13 cellular contexts compared by ENCODE assay signal in the genomic region with DNA sequence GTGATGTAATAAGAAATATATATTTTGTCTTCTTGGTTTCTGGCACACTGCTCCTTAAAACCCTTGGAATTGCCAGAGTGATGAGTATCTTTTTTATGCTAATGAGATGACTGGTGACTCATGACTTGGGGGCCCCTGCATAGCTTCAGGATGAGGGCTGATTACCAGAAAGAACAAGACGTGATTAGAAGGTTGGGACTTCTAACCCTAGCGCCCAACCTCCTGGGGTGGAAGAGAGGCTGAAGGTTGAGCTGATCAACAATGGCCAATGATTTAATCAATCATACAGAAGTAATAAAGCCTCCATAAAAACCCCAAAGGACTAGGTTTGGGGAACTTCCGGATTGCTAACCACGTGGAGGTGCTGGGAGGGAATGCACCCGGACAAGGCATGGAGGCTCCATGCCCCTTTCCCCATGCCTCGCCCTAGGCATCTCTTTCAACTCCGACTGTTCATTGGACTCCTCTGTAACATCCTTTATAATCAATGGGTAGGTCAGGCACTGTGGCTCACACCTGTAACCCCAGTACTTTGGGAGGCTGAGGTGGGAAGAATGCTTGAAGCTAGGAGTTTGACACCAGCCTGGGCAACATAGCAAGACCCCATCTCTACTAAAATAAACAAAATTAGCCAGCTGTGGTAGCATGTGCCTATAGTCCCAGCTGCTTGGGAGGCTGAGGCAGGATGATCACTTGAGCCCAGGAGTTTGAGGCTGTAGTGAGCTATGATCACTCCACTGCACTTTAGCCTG.
A peak's percentile ranks its signal among the peaks of the same experiment; 100 is the strongest.
DNase-seq lines count a peak whose midpoint lies in the region; ATAC-seq, FAIRE-seq and TF ChIP-seq lines count a peak whose summit lies in the region.
"Had no signal": no experiment of that assay in that cellular context is flagged by ENCODE, and none has a peak within 500 bp of the region (broad histone marks: within the 10 kb centered on the region; RNA-seq: fewer than 3 reads in every experiment).

No MANE protein-coding gene starts in this region.

- H3K4me3 ChIP-seq in BLaER1 treated with 17β-estradiol and CSF1 and Interleukin-3, amounts not matched to agents 10 nM and 100 nM = no peak overlapping the region
- H3K4me3 ChIP-seq in cardiac fibroblast (replicated peaks in 1 of 2; ENCODE audit: low read depth in 2 of 2, low read length in 2 of 2) = no peak overlapping the region
- H3K4me3 ChIP-seq: upper lobe of left lung had no signal

- peaks cover 27 to 94% (median 82%) of the 10 kb centered on the region in 10 experiments for H3K4me1 ChIP-seq in BLaER1 treated with 17β-estradiol and CSF1 and Interleukin-3, amounts not matched to agents 10 nM and 100 nM
- H3K4me1 ChIP-seq: upper lobe of left lung had no signal

- DNase-seq in M059J (ENCODE audit: low read depth) (peak; percentile 83), cardiac fibroblast (ENCODE audit: low read depth in 2 of 2) (peak; percentile 60 to 79), kidney tubule cell (ENCODE audit: low spot score) (peak; percentile 73), HEK293T (ENCODE audit: extremely low spot score) (no peak), OCI-M2 (lab: John Stamatoyannopoulos, UW; ENCODE audit: unreplicated experiment) (no peak), D721Med (ENCODE audit: insufficient read length, low spot score) (no peak)
- DNase-seq: CD4-positive, alpha-beta T cell; NCI-H510A; upper lobe of left lung had no signal

- FAIRE-seq in D721Med (lab: Jason Lieb, UNC) = no peak

- POLR2A ChIA-PET in HEK293T (lab: Yijun Ruan, JAX) = interaction anchor here (5.3 kb wide), 1 partner anchor 114 kb away, joined by 29 read pairs; a partner anchor contains a TSS

- ATAC-seq in GM21381 (IDR thresholded peaks at IDR 0.05; ENCODE audit: unreplicated experiment) = no peak
- ATAC-seq: activated CD4-positive, CD25-positive, alpha-beta regulatory T cell treated with anti-CD3 and anti-CD28 coated beads, Interleukin-2, amount 50 U/mL, for 24 hours; sciatic nerve had no signal

- peaks cover 0 to 6% (median 0%) of the 10 kb centered on the region in 11 experiments; a peak in 2 of 22 replicates for H4K20me1 ChIP-seq in BLaER1 treated with 17β-estradiol and CSF1 and Interleukin-3, amounts not matched to agents 10 nM and 100 nM

- CTCF ChIA-PET in HEK293T (lab: Yijun Ruan, JAX) = no interaction called here

- peak overlapping the region in 7 of 11 experiments; percentile 8 to 88 (median 73); a peak in 10 of 22 replicates for H3K4me2 ChIP-seq in BLaER1 treated with 17β-estradiol and CSF1 and Interleukin-3, amounts not matched to agents 10 nM and 100 nM

- H3K9ac ChIP-seq in BLaER1 treated with 17β-estradiol and CSF1 and Interleukin-3, amounts not matched to agents 10 nM and 100 nM = no peak overlapping the region

- peaks cover 0 to 16% (median 0%) of the 10 kb centered on the region in 11 experiments; a peak in 3 of 22 replicates for H3K27me3 ChIP-seq in BLaER1 treated with 17β-estradiol and CSF1 and Interleukin-3, amounts not matched to agents 10 nM and 100 nM
- H3K27me3 ChIP-seq: upper lobe of left lung had no signal

- no peak overlapping the region for H3K27ac ChIP-seq in BLaER1 treated with 17β-estradiol and CSF1 and Interleukin-3, amounts not matched to agents 10 nM and 100 nM
- H3K27ac ChIP-seq: upper lobe of left lung had no signal

- TF ChIP-seq CTCF in cardiac fibroblast (IDR thresholded peaks at IDR 0.05; ENCODE audit: low read depth, low read length) (no peak), D721Med (IDR thresholded peaks at IDR 0.05; ENCODE audit: insufficient read depth, missing control alignments) (no peak)

- no peaks in the 10 kb centered on the region for H3K36me3 ChIP-seq in BLaER1 treated with 17β-estradiol and CSF1 and Interleukin-3, amounts not matched to agents 10 nM and 100 nM
- H3K36me3 ChIP-seq: upper lobe of left lung had no signal

- H3K9me3 ChIP-seq in BLaER1 treated with 17β-estradiol and CSF1 and Interleukin-3, amounts not matched to agents 10 nM and 100 nM (replicated peaks in 1 of 11) = no peaks in the 10 kb centered on the region
- H3K9me3 ChIP-seq: upper lobe of left lung had no signal

TF ChIP-seq in HEK293T, 16 proteins besides CTCF, POLR2A, EP300 and RAD21:
- TF ChIP-seq FOXM1 (IDR thresholded peaks at IDR 0.05; ENCODE audit: borderline replicate concordance) = no peak
- TF ChIP-seq HDGF (IDR thresholded peaks at IDR 0.05; ENCODE audit: borderline replicate concordance) = no peak
- no peak for TF ChIP-seq SP1 (IDR thresholded peaks at IDR 0.05)
- no peak for TF ChIP-seq BHLHE40 (IDR thresholded peaks at IDR 0.05; ENCODE audit: borderline replicate concordance)
- no peak for TF ChIP-seq ARNT (IDR thresholded peaks at IDR 0.05)
- TF ChIP-seq SUZ12 (IDR thresholded peaks at IDR 0.05) = no peak
- TF ChIP-seq, protein P1, sequence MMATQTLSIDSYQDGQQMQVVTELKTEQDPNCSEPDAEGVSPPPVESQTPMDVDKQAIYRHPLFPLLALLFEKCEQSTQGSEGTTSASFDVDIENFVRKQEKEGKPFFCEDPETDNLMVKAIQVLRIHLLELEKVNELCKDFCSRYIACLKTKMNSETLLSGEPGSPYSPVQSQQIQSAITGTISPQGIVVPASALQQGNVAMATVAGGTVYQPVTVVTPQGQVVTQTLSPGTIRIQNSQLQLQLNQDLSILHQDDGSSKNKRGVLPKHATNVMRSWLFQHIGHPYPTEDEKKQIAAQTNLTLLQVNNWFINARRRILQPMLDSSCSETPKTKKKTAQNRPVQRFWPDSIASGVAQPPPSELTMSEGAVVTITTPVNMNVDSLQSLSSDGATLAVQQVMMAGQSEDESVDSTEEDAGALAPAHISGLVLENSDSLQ (IDR thresholded peaks at IDR 0.05) = no peak
- TF ChIP-seq NFRKB (IDR thresholded peaks at IDR 0.05) = no peak

Comparison
In these comparisons a context has a peak if more than half of its experiments do, and no peak if none do; other contexts are left out.
1. DNase-seq: peak in M059J (single experiment), cardiac fibroblast (2 of 2) and kidney tubule cell (single experiment); none in HEK293T (single experiment), OCI-M2 (single experiment) and D721Med (single experiment).